18 cellular contexts compared by ENCODE assay signal in genomic region chr2:128424406-128424805, GRCh38.
DNase-seq lines count a peak whose midpoint lies in the region; ATAC-seq, FAIRE-seq and TF ChIP-seq lines count a peak whose summit lies in the region.
"Had no signal": no experiment of that assay in that cellular context is flagged by ENCODE, and none has a peak within 500 bp of the region (broad histone marks: within the 10 kb centered on the region; RNA-seq: fewer than 3 reads in every experiment).

No MANE protein-coding gene starts in this region.

- no peak overlapping the region for H3K27ac Mint-ChIP-seq in GM23338
- H3K27ac Mint-ChIP-seq: HFFc6 had no signal

- H3K4me1 ChIP-seq in GM23338 (ENCODE audit: insufficient read depth) = no peaks in the 10 kb centered on the region
- H3K4me1 ChIP-seq in PC-9 (replicated peaks; ENCODE audit: insufficient read depth) = peaks cover 62% of the 10 kb centered on the region
- H3K4me1 ChIP-seq in pancreas = no peaks in the 10 kb centered on the region
- H3K4me1 ChIP-seq in mucosa of descending colon (ENCODE audit: low read depth) = no peaks in the 10 kb centered on the region

- CTCF ChIA-PET in PC-9 (lab: Charles Lee) = interaction anchor here (0.6 kb wide), 1 partner anchor 1386 kb away, joined by 4 read pairs; no protein-coding TSS in a partner anchor

- H3K27me3 Mint-ChIP-seq in GM23338 (ENCODE audit: insufficient read depth, low read depth, poor library complexity) = peaks cover 13% of the 10 kb centered on the region

- POLR2A ChIA-PET in PC-9 (lab: Charles Lee; ENCODE audit: unreplicated experiment) = no interaction called here

- FAIRE-seq in pancreas (lab: Jason Lieb, UNC) = no peak
- FAIRE-seq: GM12891, GM18507, RCC 7860 had no signal

- WGBS in pancreas, 2 donors = 61 to 75% methylated on average over 4 of the region's 4 CpGs

- H3F3A ChIP-seq in GM23338 (replicated peaks; ENCODE audit: low read depth) (no peaks in the 10 kb centered on the region), PC-9 (ENCODE audit: insufficient read depth, low read depth) (peaks cover 48% of the 10 kb centered on the region)

- peaks cover 14% of the 10 kb centered on the region for H3K36me3 Mint-ChIP-seq in GM23338 (ENCODE audit: low read depth)

- ATAC-seq in GM23338 = 0 out of 3 replicates have a peak, but pooled peaks have one; percentile 21
- ATAC-seq in pancreas = no peak
- ATAC-seq in GM21360 (IDR thresholded peaks at IDR 0.05; ENCODE audit: unreplicated experiment) = no peak
- no peak for ATAC-seq in mucosa of descending colon

- peaks cover 11% of the 10 kb centered on the region; the same call in 1 of the 2 replicates for H3K9me3 ChIP-seq in PC-9 (ENCODE audit: insufficient read depth, low read depth)
- H3K9me3 ChIP-seq in pancreas = no peaks in the 10 kb centered on the region
- H3K9me3 ChIP-seq in mucosa of descending colon = peaks cover 2% of the 10 kb centered on the region

- H3K27me3 ChIP-seq in GM23338 (ENCODE audit: insufficient read depth) (no peaks in the 10 kb centered on the region), PC-9 (ENCODE audit: insufficient read depth, low read depth) (no peaks in the 10 kb centered on the region), pancreas (no peaks in the 10 kb centered on the region)

- 0 out of 2 replicates have a peak overlapping the region, but pooled peaks have one; percentile 23 for H2AFZ ChIP-seq in GM23338
- no peak overlapping the region for H2AFZ ChIP-seq in PC-9

- H4K20me1 ChIP-seq in GM23338 (replicated peaks; ENCODE audit: insufficient read depth) = no peaks in the 10 kb centered on the region
- no peaks in the 10 kb centered on the region for H4K20me1 ChIP-seq in PC-9 (ENCODE audit: insufficient read depth)

- H3K36me3 ChIP-seq in GM23338 (ENCODE audit: insufficient read depth) (no peaks in the 10 kb centered on the region), PC-9 (ENCODE audit: low read depth) (0 out of 2 replicates have a peak, but pooled peaks cover 5% of the 10 kb centered on the region), pancreas (no peaks in the 10 kb centered on the region), mucosa of descending colon (ENCODE audit: low read depth) (no peaks in the 10 kb centered on the region)

- TF ChIP-seq CTCF in GM23338 (conservative IDR thresholded peaks at IDR 0.05; ENCODE audit: low read depth in 2 of 2) (no peak), PC-9 (conservative IDR thresholded peaks at IDR 0.05) (no peak), pancreas (IDR thresholded peaks at IDR 0.05) (no peak), mucosa of descending colon (IDR thresholded peaks at IDR 0.05) (no peak)

- intact Hi-C loops in PC-9 (cut with micrococcal nuclease; ENCODE audit: unreplicated experiment) = no loop called here
- intact Hi-C loops in pancreas (cut with DNase I) = no loop called here
- intact Hi-C loops in mucosa of descending colon (cut with DNase I, micrococcal nuclease) = no loop called here

- DNase-seq in GM23338 (ENCODE audit: low spot score) (no peak), PC-9 (peak in 1 of 2 experiments; percentile 51), ecto neural progenitor cell (ENCODE audit: low spot score) (peak; percentile 32), pancreas (no peak), mucosa of descending colon (no peak), H4 (ENCODE audit: low spot score) (no peak)
- DNase-seq: C1 segment of cervical spinal cord, GF-D8, GOT3, HFFc6, KG1, NCI-H1092, NCI-H524, SHP77 had no signal

- H3K27ac ChIP-seq in GM23338 (ENCODE audit: low read depth) (no peak overlapping the region), PC-9 (peak overlapping the region; percentile 70), pancreas (peak overlapping the region; percentile 84 to 89 (median 86))

- H3K4me2 ChIP-seq in GM23338 (no peak overlapping the region), PC-9 (peak overlapping the region; percentile 73)

- peaks cover 11% of the 10 kb centered on the region for H3K4me1 Mint-ChIP-seq in GM23338

- no peak overlapping the region for H3K4me3 Mint-ChIP-seq in GM23338
- H3K4me3 Mint-ChIP-seq: HFFc6 had no signal

- no TSS peak for BruUV-seq in PC-9 (replicated peaks; lab: Mats Ljungman, UMichigan)

- peaks cover 27% of the 10 kb centered on the region for H3K9me3 Mint-ChIP-seq in GM23338

- no peaks in the 10 kb centered on the region for H3K79me2 ChIP-seq in GM23338 (replicated peaks; ENCODE audit: insufficient read depth)
- H3K79me2 ChIP-seq in PC-9 (ENCODE audit: low read depth) = no peaks in the 10 kb centered on the region

- H3K4me3 ChIP-seq in GM23338 (no peak overlapping the region), PC-9 (no peak overlapping the region), pancreas (no peak overlapping the region), mucosa of descending colon (no peak overlapping the region)

- H3K9me2 ChIP-seq in GM23338 (ENCODE audit: insufficient read depth) = no peaks in the 10 kb centered on the region
- H3K9me2 ChIP-seq in PC-9 (ENCODE audit: insufficient read depth) = no peaks in the 10 kb centered on the region

TF ChIP-seq in GM23338, 12 proteins besides CTCF, POLR2A, EP300 and RAD21 (continues in another document):
- no peak for TF ChIP-seq EZH2phosphoT487 (IDR thresholded peaks at IDR 0.05; ENCODE audit: unreplicated experiment)
- TF ChIP-seq NANOG (IDR thresholded peaks at IDR 0.05; ENCODE audit: borderline replicate concordance) = no peak
- TF ChIP-seq CREB1 (CRISPR knock-in tag; IDR thresholded peaks at IDR 0.05; ENCODE audit: low read depth) = no peak
- no peak for TF ChIP-seq JUNB (IDR thresholded peaks at IDR 0.05; ENCODE audit: unreplicated experiment)
- TF ChIP-seq REST (IDR thresholded peaks at IDR 0.05; ENCODE audit: unreplicated experiment) = no peak
- TF ChIP-seq ZNF114 (CRISPR knock-in tag; IDR thresholded peaks at IDR 0.05) = no peak
- TF ChIP-seq ETS1 (IDR thresholded peaks at IDR 0.05) = no peak
- TF ChIP-seq EZH2 (IDR thresholded peaks at IDR 0.05; ENCODE audit: low read depth, unreplicated experiment) = no peak
- no peak for TF ChIP-seq STAT1 (IDR thresholded peaks at IDR 0.05; ENCODE audit: unreplicated experiment)
- no peak for TF ChIP-seq POLR2AphosphoS5 (IDR thresholded peaks at IDR 0.05; ENCODE audit: low read depth)
- TF ChIP-seq ZNF331 (CRISPR knock-in tag; IDR thresholded peaks at IDR 0.05; ENCODE audit: low read depth) = no peak
